Comparison of ENCODE assay signal across 21 cellular contexts in genomic region chr1:51920130-51920529, GRCh38. TPM values are rescaled to one million over a fixed set of nuclear protein-coding genes. Genes with fewer than 3 reads are reported as not detected.
DNase-seq lines count a peak whose midpoint lies in the region; ATAC-seq, FAIRE-seq and TF ChIP-seq lines count a peak whose summit lies in the region.
"Had no signal": no experiment of that assay in that cellular context is flagged by ENCODE, and none has a peak within 500 bp of the region (broad histone marks: within the 10 kb centered on the region; RNA-seq: fewer than 3 reads in every experiment).

No MANE protein-coding gene starts in this region.

- peak; percentile 85 for ATAC-seq in PC-3
- ATAC-seq: Panc1, Right ventricle myocardium inferior had no signal

- peaks cover 26% of the 10 kb centered on the region for H3K4me1 ChIP-seq in PC-3 (ENCODE audit: insufficient read depth, low read length)
- H3K4me1 ChIP-seq in neuronal stem cell (ENCODE audit: control insufficient read depth in 2 of 2, insufficient read depth in 1 of 2, low read depth in 1 of 2, low read length in 2 of 2): peaks cover 14 to 23% of the 10 kb centered on the region in 2 donors
- H3K4me1 ChIP-seq: HAP-1 had no signal

- H3K36me3 ChIP-seq in PC-3 (ENCODE audit: low read depth, low read length): no peaks in the 10 kb centered on the region
- no peaks in the 10 kb centered on the region for H3K36me3 ChIP-seq in neuronal stem cell (replicated peaks in 1 of 2; ENCODE audit: control insufficient read depth in 2 of 2, insufficient read depth in 2 of 2, low read length in 2 of 2)

- no peak overlapping the region for H2BK5ac ChIP-seq in neuronal stem cell (ENCODE audit: low read length)

- peak overlapping the region; percentile 76 for H3K27ac Mint-ChIP-seq in HFFc6
- H3K27ac Mint-ChIP-seq: IgD-negative memory B cell had no signal

- no peak overlapping the region for H2BK120ac ChIP-seq in neuronal stem cell (ENCODE audit: low read depth, low read length)

- H3K4me3 ChIP-seq in PC-3 (ENCODE audit: low read length) (no peak overlapping the region), epithelial cell of esophagus (ENCODE audit: low read length) (no peak overlapping the region), neuronal stem cell (ENCODE audit: low read length in 2 of 2) (no peak overlapping the region)
- H3K4me3 ChIP-seq: HAP-1 had no signal

- H3K9me3 ChIP-seq in PC-3 (ENCODE audit: low read length) (no peaks in the 10 kb centered on the region), neuronal stem cell (replicated peaks in 1 of 2; ENCODE audit: control insufficient read depth in 2 of 2, insufficient read depth in 1 of 2, low read depth in 1 of 2, low read length in 2 of 2) (no peaks in the 10 kb centered on the region)
- H3K9me3 ChIP-seq: HAP-1 had no signal

- no peak overlapping the region for H3K4ac ChIP-seq in neuronal stem cell (ENCODE audit: low read length)

- no peaks in the 10 kb centered on the region for H3K79me2 ChIP-seq in PC-3 (ENCODE audit: low read length)

- no peaks in the 10 kb centered on the region for H3K27me3 ChIP-seq in PC-3 (ENCODE audit: low read length)
- H3K27me3 ChIP-seq in neuronal stem cell (ENCODE audit: control insufficient read depth in 3 of 3, insufficient read depth in 3 of 3, low read depth in 1 of 3, low read length in 3 of 3): peaks cover 0 to 78% (median 0%) of the 10 kb centered on the region in 3 experiments

- H3K27ac ChIP-seq in PC-3 (ENCODE audit: low read length) (no peak overlapping the region), neuronal stem cell (replicated peaks; ENCODE audit: low read length) (no peak overlapping the region)
- H3K27ac ChIP-seq: C4-2B had no signal

- TF ChIP-seq CTCF in HFFc6 (IDR thresholded peaks at IDR 0.05) (no peak), PC-3 (conservative IDR thresholded peaks at IDR 0.05; ENCODE audit: low read depth, low read length) (no peak), epithelial cell of esophagus (IDR thresholded peaks at IDR 0.05; ENCODE audit: insufficient read depth, low read depth, low read length, missing control alignments) (no peak)

- WGBS in neuronal stem cell (ENCODE audit: extremely low coverage in 2 of 2, insufficient read length in 2 of 2, insufficient replicate concordance in 1 of 2), 2 donors: no CpG with 5 or more reads among the region's 5 CpGs

- no peak for TF ChIP-seq POLR2A in GM12891 (IDR thresholded peaks at IDR 0.05; ENCODE audit: low read depth, low read length)

- BruUV-seq in PC-3 (replicated peaks; lab: Mats Ljungman, UMichigan): no TSS peak

- no peaks in the 10 kb centered on the region for H4K20me1 ChIP-seq in PC-3 (ENCODE audit: low read length)

- no peak overlapping the region for H2AFZ ChIP-seq in PC-3 (ENCODE audit: low read length)
- peak overlapping the region; percentile 39 for H2AFZ ChIP-seq in neuronal stem cell (ENCODE audit: low read length)

- no peak overlapping the region for H2BK15ac ChIP-seq in neuronal stem cell (ENCODE audit: low read length)

- H3K4me2 ChIP-seq in PC-3 (ENCODE audit: low read length): peak overlapping the region; percentile 7; the same call in 1 of the 2 replicates
- no peak overlapping the region for H3K4me2 ChIP-seq in neuronal stem cell (ENCODE audit: insufficient read depth, low read length, poor library complexity, severe bottlenecking)

- H3K9ac ChIP-seq in PC-3 (ENCODE audit: low read length) (no peak overlapping the region), neuronal stem cell (ENCODE audit: low read depth, low read length, poor library complexity) (no peak overlapping the region)

- H4K91ac ChIP-seq in neuronal stem cell (ENCODE audit: low read depth, low read length, poor library complexity): no peak overlapping the region

- H4K8ac ChIP-seq in neuronal stem cell (ENCODE audit: low read depth, low read length): no peak overlapping the region

- no peaks in the 10 kb centered on the region for H3K9me2 ChIP-seq in PC-3 (replicated peaks; ENCODE audit: low read length)

- H2AK5ac ChIP-seq in neuronal stem cell (ENCODE audit: low read depth, low read length): no peak overlapping the region

- H3K4me1 Mint-ChIP-seq in HFFc6 (ENCODE audit: low read depth): peaks cover 69% of the 10 kb centered on the region
- H3K4me1 Mint-ChIP-seq: IgD-negative memory B cell had no signal

- DNase-seq in HFFc6 (no peak), PC-3 (peak; percentile 33), epithelial cell of esophagus (ENCODE audit: low read depth) (peak; percentile 27), neuronal stem cell (ENCODE audit: low spot score) (no peak), GM12891 (ENCODE audit: insufficient read length, low spot score) (no peak), NCI-H345 treated with DMSO at 0.1 percent for 48 hours (lab: John Stamatoyannopoulos, UW; ENCODE audit: unreplicated experiment) (no peak)
- DNase-seq in activated naive CD4-positive, alpha-beta T cell (lab: John Stamatoyannopoulos, UW): no peak
- DNase-seq: ACHN, AML-193, DND-41, NCI-H1105 treated with DMSO at 0.1 percent for 48 hours, NCI-H1694, NCI-H2081 treated with DMSO at 0.1 percent for 48 hours, NCI-H2227 treated with DMSO at 0.1 percent for 48 hours, NCI-H524 treated with DMSO at 0.1 percent for 48 hours, SW 1271 had no signal

- no peaks in the 10 kb centered on the region for H3F3A ChIP-seq in PC-3 (ENCODE audit: low read length, unreplicated experiment)

- peaks cover 42% of the 10 kb centered on the region for H3K36me3 Mint-ChIP-seq in HFFc6 (ENCODE audit: low read depth)

- no peak overlapping the region for H3K18ac ChIP-seq in neuronal stem cell (ENCODE audit: low read length)

- H3K79me1 ChIP-seq in neuronal stem cell (ENCODE audit: low read depth, low read length): no peaks in the 10 kb centered on the region

- CTCF ChIA-PET in PC-3 (lab: Charles Lee): no interaction called here

- no peak for FAIRE-seq in GM12891 (lab: Jason Lieb, UNC)

- no peak overlapping the region for H3K14ac ChIP-seq in neuronal stem cell (ENCODE audit: low read length)

- POLR2A ChIA-PET in PC-3 (lab: Charles Lee; ENCODE audit: unreplicated experiment): interaction anchor here (0.6 kb wide), 1 partner anchor 352 kb away, joined by 3 read pairs; no protein-coding TSS in a partner anchor

- peaks cover 3% of the 10 kb centered on the region for H3K27me3 Mint-ChIP-seq in HFFc6 (ENCODE audit: insufficient read depth)

- H2BK12ac ChIP-seq in neuronal stem cell (ENCODE audit: low read length): no peak overlapping the region

- H3K4me3 Mint-ChIP-seq in HFFc6: no peak overlapping the region
- H3K4me3 Mint-ChIP-seq: IgD-negative memory B cell had no signal

- intact Hi-C loops in PC-3 (cut with micrococcal nuclease): no loop called here

- H3K23ac ChIP-seq in neuronal stem cell (ENCODE audit: low read depth, low read length, poor library complexity): no peak overlapping the region

- H3K9me3 Mint-ChIP-seq in HFFc6: no peaks in the 10 kb centered on the region

TF ChIP-seq in GM12891, 5 proteins besides CTCF, POLR2A, EP300 and RAD21:
- no peak for TF ChIP-seq TAF1 (IDR thresholded peaks at IDR 0.05; ENCODE audit: low read depth, low read length)
- no peak for TF ChIP-seq POLR2AphosphoS5 (IDR thresholded peaks at IDR 0.05; ENCODE audit: low read depth, low read length)
- TF ChIP-seq SPI1 (IDR thresholded peaks at IDR 0.05; ENCODE audit: low read depth, low read length): no peak
- TF ChIP-seq PAX5 (IDR thresholded peaks at IDR 0.05; ENCODE audit: insufficient read depth, low read length, severe bottlenecking): no peak
- TF ChIP-seq POU2F2 (IDR thresholded peaks at IDR 0.05; ENCODE audit: low read depth, low read length): no peak

RNA-seq across cellular contexts. Expression of gene NRDC, which starts 41.6 kb away (rescaled TPM):
- total RNA-seq in HFFc6 (2021; fragmentation: NEBNext Ultra II Directional; extraction: Animal tissue kit (Norgen Biotek cat#: 25700)): 100 to 1,000 TPM; 186 to 207 (median 193) TPM
- total RNA-seq in PC-3 (2014; rRNA removed): 96.8 and 116 TPM in 2 replicates
- polyA plus RNA-seq in neuronal stem cell (2013, experiment 1 of 2): 112 TPM
- polyA plus RNA-seq in neuronal stem cell (2013, experiment 2 of 2): 115 TPM
- 82.8 TPM for polyA plus RNA-seq in GM12891 (2012; ENCODE audit: low read depth, missing spikeins)

Comparison
In these comparisons a context has a peak if more than half of its experiments do, and no peak if none do; other contexts are left out.
1. DNase-seq: peak in PC-3 (single experiment) and epithelial cell of esophagus (single experiment); none in HFFc6 (single experiment), neuronal stem cell (single experiment), GM12891 (single experiment), NCI-H345 treated with DMSO at 0.1 percent for 48 hours (single experiment) and activated naive CD4-positive, alpha-beta T cell (0 of 4).